Comparison of ENCODE assay signal across 25 cellular contexts in genomic region chr19:19506592-19506991, GRCh38. TPM values are rescaled to one million over a fixed set of nuclear protein-coding genes. Genes with fewer than 3 reads are reported as not detected.
DNase-seq lines count a peak whose midpoint lies in the region; ATAC-seq and TF ChIP-seq lines count a peak whose summit lies in the region.
"Had no signal": no experiment of that assay in that cellular context is flagged by ENCODE, and none has a peak within 500 bp of the region (broad histone marks: within the 10 kb centered on the region; RNA-seq: fewer than 3 reads in every experiment).

No MANE protein-coding gene starts in this region.

- no peak for TF ChIP-seq CTCF in mammary epithelial cell (conservative IDR thresholded peaks at IDR 0.05 in 1 of 2, IDR thresholded peaks at IDR 0.05 in 1 of 2; ENCODE audit: extremely low read depth in 1 of 2, insufficient read depth in 1 of 2, low read depth in 1 of 2, low read length in 2 of 2)

- CTCF ChIA-PET in activated naive CD4-positive, alpha-beta T cell treated with anti-CD3 and anti-CD28 coated beads for 36 hours (lab: Charles Lee), result no interaction called here
- CTCF ChIA-PET in activated naive CD4-positive, alpha-beta T cell treated with anti-CD3 and anti-CD28 coated beads, Interleukin-2, amount 10 ng/mL, durations not matched to agents 7 days and 5 days (lab: Charles Lee), result no interaction called here
- CTCF ChIA-PET in mammary epithelial cell (lab: Charles Lee; ENCODE audit: low non-redundant PET), result no interaction called here

- H3K27me3 ChIP-seq in mammary epithelial cell (ENCODE audit: insufficient read depth, low read length), result no peaks in the 10 kb centered on the region
- H3K27me3 ChIP-seq: body of pancreas, stomach, tibial nerve had no signal

- in situ Hi-C loops in mammary epithelial cell (cut with MboI; ENCODE audit: low sequenced_read_pairs in 2 of 2), result no loop called here

- peak; percentile 38 for ATAC-seq in sciatic nerve
- no peak for ATAC-seq in HG02588 (IDR thresholded peaks at IDR 0.05; ENCODE audit: unreplicated experiment)
- ATAC-seq in HG03439 (IDR thresholded peaks at IDR 0.05; ENCODE audit: unreplicated experiment), result no peak
- ATAC-seq: body of pancreas, left lobe of liver had no signal

- H3K4me1 Mint-ChIP-seq in activated naive CD4-positive, alpha-beta T cell treated with anti-CD3 and anti-CD28 coated beads for 36 hours (ENCODE audit: low read depth), result no peaks in the 10 kb centered on the region
- no peaks in the 10 kb centered on the region for H3K4me1 Mint-ChIP-seq in activated naive CD4-positive, alpha-beta T cell treated with anti-CD3 and anti-CD28 coated beads, Interleukin-2, amount 10 ng/mL, durations not matched to agents 7 days and 5 days

- no peaks in the 10 kb centered on the region for H3K79me2 ChIP-seq in mammary epithelial cell (ENCODE audit: insufficient read depth, low read length)

- no peaks in the 10 kb centered on the region for H3K9me3 Mint-ChIP-seq in activated naive CD4-positive, alpha-beta T cell treated with anti-CD3 and anti-CD28 coated beads for 36 hours
- H3K9me3 Mint-ChIP-seq in activated naive CD4-positive, alpha-beta T cell treated with anti-CD3 and anti-CD28 coated beads, Interleukin-2, amount 10 ng/mL, durations not matched to agents 7 days and 5 days, result no peaks in the 10 kb centered on the region
- H3K9me3 Mint-ChIP-seq: CD4-positive, alpha-beta T cell had no signal

- dilution Hi-C loops in mammary epithelial cell (cut with HindIII; ENCODE audit: low sequenced_read_pairs), result loop anchor here (10.0 kb wide), 1 partner anchor 172 kb away; no protein-coding TSS in a partner anchor

- H3K4me3 Mint-ChIP-seq in activated naive CD4-positive, alpha-beta T cell treated with anti-CD3 and anti-CD28 coated beads for 36 hours, result no peak overlapping the region
- H3K4me3 Mint-ChIP-seq in activated naive CD4-positive, alpha-beta T cell treated with anti-CD3 and anti-CD28 coated beads, Interleukin-2, amount 10 ng/mL, durations not matched to agents 7 days and 5 days, result no peak overlapping the region
- H3K4me3 Mint-ChIP-seq: CD4-positive, alpha-beta T cell had no signal

- H3K9ac ChIP-seq in mammary epithelial cell (ENCODE audit: insufficient read depth, low read length), result no peak overlapping the region
- H3K9ac ChIP-seq: GM23248, SK-N-SH had no signal

- H3K4me2 ChIP-seq in mammary epithelial cell (ENCODE audit: insufficient read depth, low read depth, low read length), result no peak overlapping the region
- H3K4me2 ChIP-seq: SK-N-SH had no signal

- 62% methylated on average over 12 of the region's 12 CpGs for WGBS in mammary epithelial cell (ENCODE audit: low coverage, missing lambda C conversion rate)

- peaks cover 17% of the 10 kb centered on the region for H3K36me3 Mint-ChIP-seq in activated naive CD4-positive, alpha-beta T cell treated with anti-CD3 and anti-CD28 coated beads for 36 hours (ENCODE audit: low read depth)
- peaks cover 44% of the 10 kb centered on the region for H3K36me3 Mint-ChIP-seq in activated naive CD4-positive, alpha-beta T cell treated with anti-CD3 and anti-CD28 coated beads, Interleukin-2, amount 10 ng/mL, durations not matched to agents 7 days and 5 days

- BruUV-seq in mammary epithelial cell (replicated peaks; lab: Mats Ljungman, UMichigan), result TSS peak; percentile 39

- H3K4me3 ChIP-seq in mammary epithelial cell (replicated peaks in 1 of 3; ENCODE audit: insufficient read depth in 1 of 3, low read depth in 2 of 3, low read length in 3 of 3), result no peak overlapping the region
- H3K4me3 ChIP-seq: body of pancreas, GM23248, stomach, tibial nerve had no signal

- peaks cover 13% of the 10 kb centered on the region for H3K36me3 ChIP-seq in mammary epithelial cell (ENCODE audit: insufficient read depth, low read length)

- H3K27ac ChIP-seq in mammary epithelial cell (ENCODE audit: insufficient read depth, low read depth, low read length), result no peak overlapping the region
- H3K27ac ChIP-seq: body of pancreas, GM23248, stomach had no signal

- peak overlapping the region; percentile 36 for H3K27ac Mint-ChIP-seq in activated naive CD4-positive, alpha-beta T cell treated with anti-CD3 and anti-CD28 coated beads for 36 hours
- no peak overlapping the region for H3K27ac Mint-ChIP-seq in activated naive CD4-positive, alpha-beta T cell treated with anti-CD3 and anti-CD28 coated beads, Interleukin-2, amount 10 ng/mL, durations not matched to agents 7 days and 5 days
- H3K27ac Mint-ChIP-seq: CD4-positive, alpha-beta T cell had no signal

- intact Hi-C loops in activated naive CD4-positive, alpha-beta T cell treated with anti-CD3 and anti-CD28 coated beads for 36 hours (cut with micrococcal nuclease), result no loop called here
- intact Hi-C loops in mammary epithelial cell (cut with micrococcal nuclease) (no loop called here), sciatic nerve (cut with DNase I) (no loop called here)

- H2AFZ ChIP-seq in mammary epithelial cell (ENCODE audit: low read depth, low read length), result no peak overlapping the region
- H2AFZ ChIP-seq: GM23248 had no signal

- DNase-seq in activated naive CD4-positive, alpha-beta T cell treated with anti-CD3 and anti-CD28 coated beads for 36 hours, result no peak
- DNase-seq in activated naive CD4-positive, alpha-beta T cell treated with anti-CD3 and anti-CD28 coated beads, Interleukin-2, amount 10 ng/mL, durations not matched to agents 7 days and 5 days, result no peak
- no peak for DNase-seq in mammary epithelial cell
- no peak for DNase-seq in sciatic nerve (ENCODE audit: low spot score)
- DNase-seq: 8988T; activated CD4-positive, alpha-beta T cell treated with anti-CD3 and anti-CD28 coated beads for 4 hours; activated gamma-delta T cell; activated T-cell treated with anti-CD3 and anti-CD28 coated beads, Interleukin-2, amount 50 U/mL, for 1 hour; body of pancreas; CD4-positive, alpha-beta T cell; cerebellar nuclear complex; DMS 273 treated with DMSO at 0.1 percent for 48 hours; GM23248; Karpas-422; NCI-H1436; NCI-H2081 treated with DMSO at 0.1 percent for 48 hours; NCI-H345; NCI-H774; SK-N-SH; stomach had no signal

- no peaks in the 10 kb centered on the region for H4K20me1 ChIP-seq in mammary epithelial cell (ENCODE audit: insufficient read depth, low read length)

- no peaks in the 10 kb centered on the region for H3K9me3 ChIP-seq in mammary epithelial cell (replicated peaks; ENCODE audit: insufficient read depth, low read length)
- H3K9me3 ChIP-seq: body of pancreas, SK-N-SH, stomach, tibial nerve had no signal

- no peaks in the 10 kb centered on the region for H3K4me1 ChIP-seq in mammary epithelial cell (ENCODE audit: insufficient read depth, low read length)
- H3K4me1 ChIP-seq: body of pancreas, stomach had no signal

- H3K27me3 Mint-ChIP-seq in activated naive CD4-positive, alpha-beta T cell treated with anti-CD3 and anti-CD28 coated beads for 36 hours (ENCODE audit: low read depth), result no peaks in the 10 kb centered on the region
- no peaks in the 10 kb centered on the region for H3K27me3 Mint-ChIP-seq in activated naive CD4-positive, alpha-beta T cell treated with anti-CD3 and anti-CD28 coated beads, Interleukin-2, amount 10 ng/mL, durations not matched to agents 7 days and 5 days
- H3K27me3 Mint-ChIP-seq: CD4-positive, alpha-beta T cell had no signal

RNA-seq across cellular contexts. Expression of gene TSSK6, which starts 8.8 kb away (rescaled TPM):
- total RNA-seq in activated naive CD4-positive, alpha-beta T cell treated with anti-CD3 and anti-CD28 coated beads for 36 hours, result 1 to 10 TPM; 4.5 TPM
- total RNA-seq in mammary epithelial cell (1 to 10 TPM; 2.7 to 2.8 TPM), sciatic nerve (1.3 TPM)
- polyA plus RNA-seq in mammary epithelial cell, result 0.88 TPM
- polyA minus RNA-seq in mammary epithelial cell, result not detected

RNA-seq across cellular contexts. Expression of gene NDUFA13, which starts 9.4 kb away (rescaled TPM):
- total RNA-seq in activated naive CD4-positive, alpha-beta T cell treated with anti-CD3 and anti-CD28 coated beads for 36 hours, result 100 to 1,000 TPM; 351 to 376 TPM
- total RNA-seq in mammary epithelial cell (100 to 1,000 TPM; 136 to 221 TPM), sciatic nerve (206 TPM)
- polyA plus RNA-seq in mammary epithelial cell, result 444 TPM
- 141 TPM for polyA minus RNA-seq in mammary epithelial cell

RNA-seq across cellular contexts. Expression of gene YJEFN3, which starts 22.1 kb away (rescaled TPM):
- 1 to 10 TPM; 6.5 to 7.2 TPM for total RNA-seq in activated naive CD4-positive, alpha-beta T cell treated with anti-CD3 and anti-CD28 coated beads for 36 hours
- total RNA-seq in mammary epithelial cell, result 1 to 10 TPM in 1 of 2 donors, under 1 TPM in 1; 0.17 to 4.1 TPM
- 0.68 TPM for polyA plus RNA-seq in mammary epithelial cell
- 0.16 TPM for polyA minus RNA-seq in mammary epithelial cell
- total RNA-seq in sciatic nerve, result 4.9 TPM
- total RNA-seq: GM23248 had no signal

RNA-seq across cellular contexts. Expression of gene CILP2, which starts 31.5 kb away (rescaled TPM):
- total RNA-seq in activated naive CD4-positive, alpha-beta T cell treated with anti-CD3 and anti-CD28 coated beads for 36 hours, result under 1 TPM; 0.14 to 0.22 TPM
- total RNA-seq in mammary epithelial cell (1 to 10 TPM in 1 of 2 donors, under 1 TPM in 1; 0.67 to 1.1 TPM), sciatic nerve (0.27 TPM)
- polyA plus RNA-seq in mammary epithelial cell, result 0.12 TPM
- polyA minus RNA-seq in mammary epithelial cell, result 0.36 TPM
- total RNA-seq: glomerular endothelial cell had no signal
